In the genomic region with DNA sequence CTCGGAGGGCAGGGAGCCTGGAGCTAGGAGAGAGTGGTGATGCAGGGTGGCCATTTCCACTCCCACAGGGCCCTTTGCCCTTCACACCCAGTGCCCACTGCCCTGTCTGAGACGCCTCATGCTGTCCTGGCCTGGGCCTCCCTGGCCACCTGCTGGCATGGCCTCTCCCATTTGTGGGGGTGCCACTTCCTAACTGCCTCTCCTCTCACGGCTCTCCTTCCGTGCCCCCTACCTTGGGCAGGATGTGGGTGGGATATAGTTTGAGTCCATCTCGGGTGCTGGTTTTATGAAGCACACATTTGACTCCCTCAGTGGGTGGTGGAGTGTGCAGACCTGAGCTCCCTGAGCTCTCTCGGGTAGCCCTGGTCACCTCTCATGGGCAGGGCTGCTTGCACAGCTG, we compare ENCODE assay signal across 18 cellular contexts. TPM values are rescaled to one million over a fixed set of nuclear protein-coding genes. Genes with fewer than 3 reads are reported as not detected.
A peak's percentile ranks its signal among the peaks of the same experiment; 100 is the strongest.
DNase-seq lines count a peak whose midpoint lies in the region; ATAC-seq and TF ChIP-seq lines count a peak whose summit lies in the region.
"Had no signal": no experiment of that assay in that cellular context is flagged by ENCODE, and none has a peak within 500 bp of the region (broad histone marks: within the 10 kb centered on the region; RNA-seq: fewer than 3 reads in every experiment).

No MANE protein-coding gene starts in this region.

- DNase-seq in T-helper 1 cell, result no peak
- peak; percentile 53 for DNase-seq in NB4 (ENCODE audit: low read depth)
- DNase-seq in coronary artery (ENCODE audit: low spot score), result peak; percentile 66
- DNase-seq in omental fat pad (ENCODE audit: low spot score), result no peak
- DNase-seq in HUDEP-2 (lab: John Stamatoyannopoulos, UW; ENCODE audit: unreplicated experiment in 76 of 76), result no peak
- no peak for DNase-seq in H4 (ENCODE audit: low spot score)
- DNase-seq: adrenal gland; colonic mucosa; left ventricle myocardium inferior; NCI-H1417; NCI-H526 treated with DMSO at 0.1 percent for 48 hours; sigmoid colon; stimulated activated naive CD4-positive, alpha-beta T cell treated with Interleukin-2 at 50 U/mL for 16 hours had no signal

- TF ChIP-seq CTCF in NB4 (IDR thresholded peaks at IDR 0.05; ENCODE audit: low read depth, low read length) (no peak), coronary artery (IDR thresholded peaks at IDR 0.05) (no peak), omental fat pad (IDR thresholded peaks at IDR 0.05) (no peak)

- peaks cover 18% of the 10 kb centered on the region for H3K36me3 Mint-ChIP-seq in T-helper 1 cell treated with Interleukin-12 subunit alpha and Interleukin-12 subunit beta and Interleukin-4 antibody, amounts not matched to agents 30 μg/mL and 1 μg/mL, for 36 hours (ENCODE audit: low read depth)

- ATAC-seq in omental fat pad (ENCODE audit: low FRiP score) (peak; percentile 42), GM19463 (IDR thresholded peaks at IDR 0.05; ENCODE audit: unreplicated experiment) (no peak)

- peaks cover 43% of the 10 kb centered on the region for H3K4me1 Mint-ChIP-seq in T-helper 1 cell treated with Interleukin-12 subunit alpha and Interleukin-12 subunit beta and Interleukin-4 antibody, amounts not matched to agents 30 μg/mL and 1 μg/mL, for 36 hours (ENCODE audit: low read depth)

- H3K27ac ChIP-seq in coronary artery, result no peak overlapping the region
- H3K27ac ChIP-seq: 22Rv1, adrenal gland, colonic mucosa, left ventricle myocardium inferior, neural progenitor cell, sigmoid colon had no signal

- no peaks in the 10 kb centered on the region for H3K9me3 Mint-ChIP-seq in T-helper 1 cell treated with Interleukin-12 subunit alpha and Interleukin-12 subunit beta and Interleukin-4 antibody, amounts not matched to agents 30 μg/mL and 1 μg/mL, for 36 hours
- H3K9me3 Mint-ChIP-seq: IgD-negative memory B cell had no signal

- peak; percentile 31 for TF ChIP-seq POLR2A in NB4 (IDR thresholded peaks at IDR 0.05; ENCODE audit: extremely low read depth, insufficient read length)

- no peaks in the 10 kb centered on the region for H3K27me3 Mint-ChIP-seq in T-helper 1 cell treated with Interleukin-12 subunit alpha and Interleukin-12 subunit beta and Interleukin-4 antibody, amounts not matched to agents 30 μg/mL and 1 μg/mL, for 36 hours (ENCODE audit: low read depth)
- H3K27me3 Mint-ChIP-seq: IgD-negative memory B cell had no signal

- H3K4me3 ChIP-seq in NB4 (ENCODE audit: low read depth, low read length) (no peak overlapping the region), coronary artery (no peak overlapping the region)
- H3K4me3 ChIP-seq: adrenal gland, colonic mucosa, left ventricle myocardium inferior, neural progenitor cell, sigmoid colon had no signal

- H3K4me3 Mint-ChIP-seq in T-helper 1 cell treated with Interleukin-12 subunit alpha and Interleukin-12 subunit beta and Interleukin-4 antibody, amounts not matched to agents 30 μg/mL and 1 μg/mL, for 36 hours, result peak overlapping the region; percentile 30
- H3K4me3 Mint-ChIP-seq: neural progenitor cell had no signal

- peak overlapping the region; percentile 50 for H3K27ac Mint-ChIP-seq in T-helper 1 cell treated with Interleukin-12 subunit alpha and Interleukin-12 subunit beta and Interleukin-4 antibody, amounts not matched to agents 30 μg/mL and 1 μg/mL, for 36 hours

RNA-seq across cellular contexts. Expression of gene DGKD, which starts 46.0 kb away (rescaled TPM):
- 10 to 100 TPM; 15.3 to 37.5 (median 22.9) TPM for total RNA-seq in omental fat pad
- total RNA-seq in H4 (2014; rRNA removed; shearing (Covaris generic)), result 33.4 and 34.3 TPM in 2 replicates

Comparison
In these comparisons a context has a peak if more than half of its experiments do, and no peak if none do; other contexts are left out.
1. DNase-seq: peak in NB4 (single experiment) and coronary artery (single experiment); none in T-helper 1 cell (0 of 5), omental fat pad (single experiment), HUDEP-2 (0 of 76) and H4 (single experiment).